2 cellular contexts compared by ENCODE assay signal in the genomic region with DNA sequence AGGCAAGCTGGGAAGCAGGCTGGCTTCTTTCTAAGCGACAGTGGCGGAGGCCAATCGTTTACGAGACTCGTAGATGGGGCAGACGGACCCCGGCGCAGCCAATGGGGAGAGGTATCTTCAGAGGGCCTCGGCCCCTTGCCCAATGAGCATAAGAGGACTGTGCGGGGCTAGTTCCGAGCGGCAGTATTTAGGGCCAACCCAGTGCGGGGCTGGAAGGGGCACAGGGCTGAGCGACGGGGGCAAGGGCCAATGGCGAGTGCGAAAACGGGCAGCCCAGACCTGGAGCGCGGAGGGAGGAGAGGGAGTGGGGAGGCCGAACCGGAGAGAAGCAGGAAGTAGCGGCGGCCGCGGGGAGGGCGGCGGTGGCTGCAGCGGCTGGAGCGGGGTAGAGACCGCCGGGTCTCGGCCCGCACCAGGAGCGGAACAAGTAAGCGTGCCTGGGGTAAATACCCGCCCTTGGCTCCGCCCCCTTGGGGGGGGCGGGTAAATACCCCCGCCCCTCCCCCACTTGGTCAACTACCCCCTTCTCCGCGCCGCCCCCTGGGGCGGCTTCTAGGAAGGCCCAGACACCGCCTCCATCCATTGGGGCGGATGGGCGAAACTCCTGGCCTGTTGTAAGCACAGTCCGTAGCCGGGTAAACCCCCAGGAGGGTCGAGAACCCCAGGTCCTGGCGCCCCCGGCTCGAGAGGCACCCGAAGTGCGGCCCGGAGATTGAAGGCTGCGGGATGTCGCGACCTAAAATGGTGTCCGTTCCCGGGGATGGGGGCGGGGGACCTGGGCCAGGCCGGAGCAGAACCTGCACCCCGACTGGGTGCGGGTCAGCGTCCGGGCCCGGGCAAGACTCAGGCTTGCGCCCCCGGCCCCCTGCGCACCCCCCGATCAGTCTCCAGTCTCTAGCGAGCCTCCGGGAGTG.
TF ChIP-seq lines count a peak whose summit lies in the region.

A gene with protein sequence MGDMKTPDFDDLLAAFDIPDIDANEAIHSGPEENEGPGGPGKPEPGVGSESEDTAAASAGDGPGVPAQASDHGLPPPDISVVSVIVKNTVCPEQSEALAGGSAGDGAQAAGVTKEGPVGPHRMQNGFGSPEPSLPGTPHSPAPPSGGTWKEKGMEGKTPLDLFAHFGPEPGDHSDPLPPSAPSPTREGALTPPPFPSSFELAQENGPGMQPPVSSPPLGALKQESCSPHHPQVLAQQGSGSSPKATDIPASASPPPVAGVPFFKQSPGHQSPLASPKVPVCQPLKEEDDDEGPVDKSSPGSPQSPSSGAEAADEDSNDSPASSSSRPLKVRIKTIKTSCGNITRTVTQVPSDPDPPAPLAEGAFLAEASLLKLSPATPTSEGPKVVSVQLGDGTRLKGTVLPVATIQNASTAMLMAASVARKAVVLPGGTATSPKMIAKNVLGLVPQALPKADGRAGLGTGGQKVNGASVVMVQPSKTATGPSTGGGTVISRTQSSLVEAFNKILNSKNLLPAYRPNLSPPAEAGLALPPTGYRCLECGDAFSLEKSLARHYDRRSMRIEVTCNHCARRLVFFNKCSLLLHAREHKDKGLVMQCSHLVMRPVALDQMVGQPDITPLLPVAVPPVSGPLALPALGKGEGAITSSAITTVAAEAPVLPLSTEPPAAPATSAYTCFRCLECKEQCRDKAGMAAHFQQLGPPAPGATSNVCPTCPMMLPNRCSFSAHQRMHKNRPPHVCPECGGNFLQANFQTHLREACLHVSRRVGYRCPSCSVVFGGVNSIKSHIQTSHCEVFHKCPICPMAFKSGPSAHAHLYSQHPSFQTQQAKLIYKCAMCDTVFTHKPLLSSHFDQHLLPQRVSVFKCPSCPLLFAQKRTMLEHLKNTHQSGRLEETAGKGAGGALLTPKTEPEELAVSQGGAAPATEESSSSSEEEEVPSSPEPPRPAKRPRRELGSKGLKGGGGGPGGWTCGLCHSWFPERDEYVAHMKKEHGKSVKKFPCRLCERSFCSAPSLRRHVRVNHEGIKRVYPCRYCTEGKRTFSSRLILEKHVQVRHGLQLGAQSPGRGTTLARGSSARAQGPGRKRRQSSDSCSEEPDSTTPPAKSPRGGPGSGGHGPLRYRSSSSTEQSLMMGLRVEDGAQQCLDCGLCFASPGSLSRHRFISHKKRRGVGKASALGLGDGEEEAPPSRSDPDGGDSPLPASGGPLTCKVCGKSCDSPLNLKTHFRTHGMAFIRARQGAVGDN (plus strand): TSS at position 331 of the 914 bp plus-strand sequence. CDS start 3,993 bp downstream, outside the sequence.

TF ChIP-seq in IMR-90, 13 proteins besides CTCF, POLR2A, EP300 and RAD21:
- TF ChIP-seq CHD1 (IDR thresholded peaks at IDR 0.05; ENCODE audit: low read depth, low read length) = no peak
- no peak for TF ChIP-seq NFE2L2 (IDR thresholded peaks at IDR 0.05; ENCODE audit: low read depth, low read length)
- TF ChIP-seq SMC3 (IDR thresholded peaks at IDR 0.05; ENCODE audit: low read depth, low read length) = no peak
- peak; percentile 47 for TF ChIP-seq BHLHE40 (IDR thresholded peaks at IDR 0.05; ENCODE audit: low read depth, low read length)
- no peak for TF ChIP-seq MAFK (IDR thresholded peaks at IDR 0.05; ENCODE audit: low read depth, low read length)
- TF ChIP-seq, protein P1, sequence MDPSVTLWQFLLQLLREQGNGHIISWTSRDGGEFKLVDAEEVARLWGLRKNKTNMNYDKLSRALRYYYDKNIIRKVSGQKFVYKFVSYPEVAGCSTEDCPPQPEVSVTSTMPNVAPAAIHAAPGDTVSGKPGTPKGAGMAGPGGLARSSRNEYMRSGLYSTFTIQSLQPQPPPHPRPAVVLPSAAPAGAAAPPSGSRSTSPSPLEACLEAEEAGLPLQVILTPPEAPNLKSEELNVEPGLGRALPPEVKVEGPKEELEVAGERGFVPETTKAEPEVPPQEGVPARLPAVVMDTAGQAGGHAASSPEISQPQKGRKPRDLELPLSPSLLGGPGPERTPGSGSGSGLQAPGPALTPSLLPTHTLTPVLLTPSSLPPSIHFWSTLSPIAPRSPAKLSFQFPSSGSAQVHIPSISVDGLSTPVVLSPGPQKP (IDR thresholded peaks at IDR 0.05; ENCODE audit: borderline replicate concordance, low read depth, low read length) = no peak
- TF ChIP-seq FOS (IDR thresholded peaks at IDR 0.05; ENCODE audit: low read depth, low read length) = peak; percentile 87; the same call in 1 of the 2 replicates
- TF ChIP-seq RFX5 (IDR thresholded peaks at IDR 0.05; ENCODE audit: low read depth, low read length) = no peak
- TF ChIP-seq, protein P2, sequence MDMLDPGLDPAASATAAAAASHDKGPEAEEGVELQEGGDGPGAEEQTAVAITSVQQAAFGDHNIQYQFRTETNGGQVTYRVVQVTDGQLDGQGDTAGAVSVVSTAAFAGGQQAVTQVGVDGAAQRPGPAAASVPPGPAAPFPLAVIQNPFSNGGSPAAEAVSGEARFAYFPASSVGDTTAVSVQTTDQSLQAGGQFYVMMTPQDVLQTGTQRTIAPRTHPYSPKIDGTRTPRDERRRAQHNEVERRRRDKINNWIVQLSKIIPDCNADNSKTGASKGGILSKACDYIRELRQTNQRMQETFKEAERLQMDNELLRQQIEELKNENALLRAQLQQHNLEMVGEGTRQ (IDR thresholded peaks at IDR 0.05; ENCODE audit: low read depth, low read length) = no peak
- TF ChIP-seq MAZ (IDR thresholded peaks at IDR 0.05; ENCODE audit: borderline replicate concordance, low read depth, low read length) = peak; percentile 79
TF ChIP-seq in IMR-90: peak in this region for 3.

TF ChIP-seq in endothelial cell of umbilical vein, 7 proteins besides CTCF, POLR2A, EP300 and RAD21:
- peak; percentile 71 for TF ChIP-seq POLR2AphosphoS5 (IDR thresholded peaks at IDR 0.05; ENCODE audit: insufficient read depth, low read depth, low read length)
- TF ChIP-seq EZH2 (IDR thresholded peaks at IDR 0.05; ENCODE audit: borderline replicate concordance, low read depth, low read length, severe bottlenecking) = no peak
TF ChIP-seq in endothelial cell of umbilical vein: peak in this region for 1.
